Comparison of ENCODE assay signal across 1 cellular context in the genomic region with DNA sequence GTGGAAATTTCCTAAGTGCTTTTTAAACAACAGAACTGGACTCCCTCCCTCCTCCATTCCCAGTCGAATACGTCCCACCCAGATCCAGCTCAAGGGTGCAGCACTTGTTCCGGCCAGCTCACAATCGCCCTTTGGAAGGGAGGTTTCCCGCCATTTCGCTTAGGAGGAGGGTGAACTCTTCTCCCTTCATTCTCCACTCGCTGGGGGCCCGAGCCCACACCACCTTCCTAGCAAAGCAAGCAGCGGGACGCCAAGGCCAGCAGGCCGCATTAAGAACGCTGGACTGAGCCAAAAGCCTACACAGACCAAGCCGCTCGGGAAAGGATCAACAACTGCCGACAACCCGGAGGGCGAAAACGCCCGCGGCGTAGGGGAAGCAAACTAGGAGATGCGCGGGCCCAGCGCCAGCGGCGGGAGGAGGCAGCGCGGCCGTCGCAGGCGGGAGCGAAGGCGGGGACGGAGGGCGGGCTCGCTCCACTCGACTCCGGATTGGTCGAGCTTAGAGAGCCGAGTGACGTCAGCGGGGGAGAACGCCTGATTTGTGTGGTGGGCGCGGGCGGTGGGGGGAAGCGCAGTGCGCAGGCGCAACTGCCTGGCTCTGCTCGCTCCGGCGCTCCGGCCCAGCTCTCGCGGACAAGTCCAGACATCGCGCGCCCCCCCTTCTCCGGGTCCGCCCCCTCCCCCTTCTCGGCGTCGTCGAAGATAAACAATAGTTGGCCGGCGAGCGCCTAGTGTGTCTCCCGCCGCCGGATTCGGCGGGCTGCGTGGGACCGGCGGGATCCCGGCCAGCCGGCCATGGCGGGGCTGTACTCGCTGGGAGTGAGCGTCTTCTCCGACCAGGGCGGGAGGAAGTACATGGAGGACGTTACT.
TF ChIP-seq lines count a peak whose summit lies in the region.

A gene (plus strand): TSS at position 574 of the 870 bp plus-strand sequence. CDS start 222 bp downstream, at position 796.

TF ChIP-seq in HEK293, 187 proteins besides CTCF, POLR2A, EP300 and RAD21 (continued from another document and continues in another):
- TF ChIP-seq GLIS2 (tag by site-specific recombination; IDR thresholded peaks at IDR 0.05) (peak; percentile 87), ZNF223 (tag by site-specific recombination; IDR thresholded peaks at IDR 0.05) (no peak), SCRT1 (tag by site-specific recombination; IDR thresholded peaks at IDR 0.05; ENCODE audit: borderline replicate concordance) (no peak), ZNF549 (tag by site-specific recombination; IDR thresholded peaks at IDR 0.05) (no peak), KLF16 (tag by site-specific recombination; IDR thresholded peaks at IDR 0.05) (peak; percentile 49), ZNF558 (tag by site-specific recombination; IDR thresholded peaks at IDR 0.05) (peak; percentile 67; the same call in 1 of the 2 replicates), ZNF530 (tag by site-specific recombination; IDR thresholded peaks at IDR 0.05; ENCODE audit: low read depth) (no peak), ZNF560 (tag by site-specific recombination; IDR thresholded peaks at IDR 0.05; ENCODE audit: borderline replicate concordance) (no peak), GLI4 (tag by site-specific recombination; IDR thresholded peaks at IDR 0.05) (peak; percentile 84), MYNN (tag by site-specific recombination; IDR thresholded peaks at IDR 0.05; ENCODE audit: borderline replicate concordance) (no peak), RBAK (tag by site-specific recombination; IDR thresholded peaks at IDR 0.05) (no peak), ZNF16 (tag by site-specific recombination; IDR thresholded peaks at IDR 0.05; ENCODE audit: low read depth) (no peak), ZNF837 (tag by site-specific recombination; IDR thresholded peaks at IDR 0.05) (no peak), ZEB2 (tag by site-specific recombination; IDR thresholded peaks at IDR 0.05) (peak; percentile 94), ZNF2 (tag by site-specific recombination; IDR thresholded peaks at IDR 0.05) (peak; percentile 93), ZNF214 (tag by site-specific recombination; IDR thresholded peaks at IDR 0.05; ENCODE audit: borderline replicate concordance) (no peak), ZNF544 (tag by site-specific recombination; IDR thresholded peaks at IDR 0.05) (no peak), ZNF23 (tag by site-specific recombination; IDR thresholded peaks at IDR 0.05; ENCODE audit: borderline replicate concordance) (no peak), ZNF629 (tag by site-specific recombination; IDR thresholded peaks at IDR 0.05) (peak; percentile 92), ZNF112 (tag by site-specific recombination; IDR thresholded peaks at IDR 0.05) (no peak), ZNF324 (tag by site-specific recombination; IDR thresholded peaks at IDR 0.05) (peak; percentile 97), ZNF37A (tag by site-specific recombination; IDR thresholded peaks at IDR 0.05) (no peak), GFI1B (tag by site-specific recombination; IDR thresholded peaks at IDR 0.05) (peak; percentile 10; the same call in 1 of the 2 replicates), REPIN1 (tag by site-specific recombination; IDR thresholded peaks at IDR 0.05; ENCODE audit: low read depth) (peak; percentile 76; the same call in 1 of the 2 replicates), ZNF76 (tag by site-specific recombination; IDR thresholded peaks at IDR 0.05; ENCODE audit: borderline replicate concordance, low read depth) (peak; percentile 74), ZNF654 (tag by site-specific recombination; IDR thresholded peaks at IDR 0.05; ENCODE audit: low read depth) (no peak), ZNF174 (tag by site-specific recombination; IDR thresholded peaks at IDR 0.05) (no peak), ZNF785 (tag by site-specific recombination; IDR thresholded peaks at IDR 0.05) (no peak; the same call in 1 of the 2 replicates), GLIS1 (tag by site-specific recombination; IDR thresholded peaks at IDR 0.05) (peak; percentile 59), SP3 (tag by site-specific recombination; IDR thresholded peaks at IDR 0.05) (peak; percentile 97), ZNF391 (tag by site-specific recombination; IDR thresholded peaks at IDR 0.05; ENCODE audit: borderline replicate concordance, low read depth) (peak; percentile 55; the same call in 1 of the 2 replicates), SALL2 (tag by site-specific recombination; IDR thresholded peaks at IDR 0.05; ENCODE audit: borderline replicate concordance) (no peak), ZNF423 (tag by site-specific recombination; IDR thresholded peaks at IDR 0.05) (peak; percentile 93), ZNF660 (tag by site-specific recombination; IDR thresholded peaks at IDR 0.05) (peak; percentile 60), ZNF433 (tag by site-specific recombination; IDR thresholded peaks at IDR 0.05; ENCODE audit: low read depth) (no peak), ZNF623 (tag by site-specific recombination; IDR thresholded peaks at IDR 0.05) (no peak), ZNF292 (tag by site-specific recombination; IDR thresholded peaks at IDR 0.05; ENCODE audit: borderline replicate concordance, low read depth) (no peak)
- TF ChIP-seq, protein P1, sequence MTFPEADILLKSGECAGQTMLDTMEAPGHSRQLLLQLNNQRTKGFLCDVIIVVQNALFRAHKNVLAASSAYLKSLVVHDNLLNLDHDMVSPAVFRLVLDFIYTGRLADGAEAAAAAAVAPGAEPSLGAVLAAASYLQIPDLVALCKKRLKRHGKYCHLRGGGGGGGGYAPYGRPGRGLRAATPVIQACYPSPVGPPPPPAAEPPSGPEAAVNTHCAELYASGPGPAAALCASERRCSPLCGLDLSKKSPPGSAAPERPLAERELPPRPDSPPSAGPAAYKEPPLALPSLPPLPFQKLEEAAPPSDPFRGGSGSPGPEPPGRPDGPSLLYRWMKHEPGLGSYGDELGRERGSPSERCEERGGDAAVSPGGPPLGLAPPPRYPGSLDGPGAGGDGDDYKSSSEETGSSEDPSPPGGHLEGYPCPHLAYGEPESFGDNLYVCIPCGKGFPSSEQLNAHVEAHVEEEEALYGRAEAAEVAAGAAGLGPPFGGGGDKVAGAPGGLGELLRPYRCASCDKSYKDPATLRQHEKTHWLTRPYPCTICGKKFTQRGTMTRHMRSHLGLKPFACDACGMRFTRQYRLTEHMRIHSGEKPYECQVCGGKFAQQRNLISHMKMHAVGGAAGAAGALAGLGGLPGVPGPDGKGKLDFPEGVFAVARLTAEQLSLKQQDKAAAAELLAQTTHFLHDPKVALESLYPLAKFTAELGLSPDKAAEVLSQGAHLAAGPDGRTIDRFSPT (tag by site-specific recombination; IDR thresholded peaks at IDR 0.05) = peak; percentile 90
- TF ChIP-seq, protein P2, sequence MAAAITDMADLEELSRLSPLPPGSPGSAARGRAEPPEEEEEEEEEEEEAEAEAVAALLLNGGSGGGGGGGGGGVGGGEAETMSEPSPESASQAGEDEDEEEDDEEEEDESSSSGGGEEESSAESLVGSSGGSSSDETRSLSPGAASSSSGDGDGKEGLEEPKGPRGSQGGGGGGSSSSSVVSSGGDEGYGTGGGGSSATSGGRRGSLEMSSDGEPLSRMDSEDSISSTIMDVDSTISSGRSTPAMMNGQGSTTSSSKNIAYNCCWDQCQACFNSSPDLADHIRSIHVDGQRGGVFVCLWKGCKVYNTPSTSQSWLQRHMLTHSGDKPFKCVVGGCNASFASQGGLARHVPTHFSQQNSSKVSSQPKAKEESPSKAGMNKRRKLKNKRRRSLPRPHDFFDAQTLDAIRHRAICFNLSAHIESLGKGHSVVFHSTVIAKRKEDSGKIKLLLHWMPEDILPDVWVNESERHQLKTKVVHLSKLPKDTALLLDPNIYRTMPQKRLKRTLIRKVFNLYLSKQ (tag by site-specific recombination; IDR thresholded peaks at IDR 0.05; ENCODE audit: borderline replicate concordance) = no peak
- TF ChIP-seq, protein P3, sequence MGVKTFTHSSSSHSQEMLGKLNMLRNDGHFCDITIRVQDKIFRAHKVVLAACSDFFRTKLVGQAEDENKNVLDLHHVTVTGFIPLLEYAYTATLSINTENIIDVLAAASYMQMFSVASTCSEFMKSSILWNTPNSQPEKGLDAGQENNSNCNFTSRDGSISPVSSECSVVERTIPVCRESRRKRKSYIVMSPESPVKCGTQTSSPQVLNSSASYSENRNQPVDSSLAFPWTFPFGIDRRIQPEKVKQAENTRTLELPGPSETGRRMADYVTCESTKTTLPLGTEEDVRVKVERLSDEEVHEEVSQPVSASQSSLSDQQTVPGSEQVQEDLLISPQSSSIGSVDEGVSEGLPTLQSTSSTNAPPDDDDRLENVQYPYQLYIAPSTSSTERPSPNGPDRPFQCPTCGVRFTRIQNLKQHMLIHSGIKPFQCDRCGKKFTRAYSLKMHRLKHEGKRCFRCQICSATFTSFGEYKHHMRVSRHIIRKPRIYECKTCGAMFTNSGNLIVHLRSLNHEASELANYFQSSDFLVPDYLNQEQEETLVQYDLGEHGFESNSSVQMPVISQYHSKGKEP (tag by site-specific recombination; IDR thresholded peaks at IDR 0.05) = no peak
- TF ChIP-seq, protein P4, sequence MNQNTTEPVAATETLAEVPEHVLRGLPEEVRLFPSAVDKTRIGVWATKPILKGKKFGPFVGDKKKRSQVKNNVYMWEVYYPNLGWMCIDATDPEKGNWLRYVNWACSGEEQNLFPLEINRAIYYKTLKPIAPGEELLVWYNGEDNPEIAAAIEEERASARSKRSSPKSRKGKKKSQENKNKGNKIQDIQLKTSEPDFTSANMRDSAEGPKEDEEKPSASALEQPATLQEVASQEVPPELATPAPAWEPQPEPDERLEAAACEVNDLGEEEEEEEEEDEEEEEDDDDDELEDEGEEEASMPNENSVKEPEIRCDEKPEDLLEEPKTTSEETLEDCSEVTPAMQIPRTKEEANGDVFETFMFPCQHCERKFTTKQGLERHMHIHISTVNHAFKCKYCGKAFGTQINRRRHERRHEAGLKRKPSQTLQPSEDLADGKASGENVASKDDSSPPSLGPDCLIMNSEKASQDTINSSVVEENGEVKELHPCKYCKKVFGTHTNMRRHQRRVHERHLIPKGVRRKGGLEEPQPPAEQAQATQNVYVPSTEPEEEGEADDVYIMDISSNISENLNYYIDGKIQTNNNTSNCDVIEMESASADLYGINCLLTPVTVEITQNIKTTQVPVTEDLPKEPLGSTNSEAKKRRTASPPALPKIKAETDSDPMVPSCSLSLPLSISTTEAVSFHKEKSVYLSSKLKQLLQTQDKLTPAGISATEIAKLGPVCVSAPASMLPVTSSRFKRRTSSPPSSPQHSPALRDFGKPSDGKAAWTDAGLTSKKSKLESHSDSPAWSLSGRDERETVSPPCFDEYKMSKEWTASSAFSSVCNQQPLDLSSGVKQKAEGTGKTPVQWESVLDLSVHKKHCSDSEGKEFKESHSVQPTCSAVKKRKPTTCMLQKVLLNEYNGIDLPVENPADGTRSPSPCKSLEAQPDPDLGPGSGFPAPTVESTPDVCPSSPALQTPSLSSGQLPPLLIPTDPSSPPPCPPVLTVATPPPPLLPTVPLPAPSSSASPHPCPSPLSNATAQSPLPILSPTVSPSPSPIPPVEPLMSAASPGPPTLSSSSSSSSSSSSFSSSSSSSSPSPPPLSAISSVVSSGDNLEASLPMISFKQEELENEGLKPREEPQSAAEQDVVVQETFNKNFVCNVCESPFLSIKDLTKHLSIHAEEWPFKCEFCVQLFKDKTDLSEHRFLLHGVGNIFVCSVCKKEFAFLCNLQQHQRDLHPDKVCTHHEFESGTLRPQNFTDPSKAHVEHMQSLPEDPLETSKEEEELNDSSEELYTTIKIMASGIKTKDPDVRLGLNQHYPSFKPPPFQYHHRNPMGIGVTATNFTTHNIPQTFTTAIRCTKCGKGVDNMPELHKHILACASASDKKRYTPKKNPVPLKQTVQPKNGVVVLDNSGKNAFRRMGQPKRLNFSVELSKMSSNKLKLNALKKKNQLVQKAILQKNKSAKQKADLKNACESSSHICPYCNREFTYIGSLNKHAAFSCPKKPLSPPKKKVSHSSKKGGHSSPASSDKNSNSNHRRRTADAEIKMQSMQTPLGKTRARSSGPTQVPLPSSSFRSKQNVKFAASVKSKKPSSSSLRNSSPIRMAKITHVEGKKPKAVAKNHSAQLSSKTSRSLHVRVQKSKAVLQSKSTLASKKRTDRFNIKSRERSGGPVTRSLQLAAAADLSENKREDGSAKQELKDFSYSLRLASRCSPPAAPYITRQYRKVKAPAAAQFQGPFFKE (tag by site-specific recombination; IDR thresholded peaks at IDR 0.05; ENCODE audit: borderline replicate concordance) = no peak
- TF ChIP-seq, protein P5, sequence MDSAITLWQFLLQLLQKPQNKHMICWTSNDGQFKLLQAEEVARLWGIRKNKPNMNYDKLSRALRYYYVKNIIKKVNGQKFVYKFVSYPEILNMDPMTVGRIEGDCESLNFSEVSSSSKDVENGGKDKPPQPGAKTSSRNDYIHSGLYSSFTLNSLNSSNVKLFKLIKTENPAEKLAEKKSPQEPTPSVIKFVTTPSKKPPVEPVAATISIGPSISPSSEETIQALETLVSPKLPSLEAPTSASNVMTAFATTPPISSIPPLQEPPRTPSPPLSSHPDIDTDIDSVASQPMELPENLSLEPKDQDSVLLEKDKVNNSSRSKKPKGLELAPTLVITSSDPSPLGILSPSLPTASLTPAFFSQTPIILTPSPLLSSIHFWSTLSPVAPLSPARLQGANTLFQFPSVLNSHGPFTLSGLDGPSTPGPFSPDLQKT (IDR thresholded peaks at IDR 0.05; ENCODE audit: borderline replicate concordance, low read depth, low read length) = no peak
- TF ChIP-seq, protein P6, sequence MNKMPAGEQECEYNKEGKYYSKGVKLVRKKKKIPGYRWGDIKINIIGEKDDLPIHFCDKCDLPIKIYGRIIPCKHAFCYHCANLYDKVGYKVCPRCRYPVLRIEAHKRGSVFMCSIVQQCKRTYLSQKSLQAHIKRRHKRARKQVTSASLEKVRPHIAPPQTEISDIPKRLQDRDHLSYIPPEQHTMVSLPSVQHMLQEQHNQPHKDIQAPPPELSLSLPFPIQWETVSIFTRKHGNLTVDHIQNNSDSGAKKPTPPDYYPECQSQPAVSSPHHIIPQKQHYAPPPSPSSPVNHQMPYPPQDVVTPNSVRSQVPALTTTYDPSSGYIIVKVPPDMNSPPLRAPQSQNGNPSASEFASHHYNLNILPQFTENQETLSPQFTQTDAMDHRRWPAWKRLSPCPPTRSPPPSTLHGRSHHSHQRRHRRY (tag by site-specific recombination; IDR thresholded peaks at IDR 0.05) = no peak; the same call in 1 of the 2 replicates
- TF ChIP-seq, protein P7, sequence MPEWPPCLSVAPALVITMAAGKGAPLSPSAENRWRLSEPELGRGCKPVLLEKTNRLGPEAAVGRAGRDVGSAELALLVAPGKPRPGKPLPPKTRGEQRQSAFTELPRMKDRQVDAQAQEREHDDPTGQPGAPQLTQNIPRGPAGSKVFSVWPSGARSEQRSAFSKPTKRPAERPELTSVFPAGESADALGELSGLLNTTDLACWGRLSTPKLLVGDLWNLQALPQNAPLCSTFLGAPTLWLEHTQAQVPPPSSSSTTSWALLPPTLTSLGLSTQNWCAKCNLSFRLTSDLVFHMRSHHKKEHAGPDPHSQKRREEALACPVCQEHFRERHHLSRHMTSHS (tag by site-specific recombination; IDR thresholded peaks at IDR 0.05) = no peak
